In genomic region chr10:71729023-71729649, GRCh38 we compare ENCODE assay signal across 8 cellular contexts. TPM values are rescaled to one million over a fixed set of nuclear protein-coding genes. Genes with fewer than 3 reads are reported as not detected.
DNase-seq lines count a peak whose midpoint lies in the region; ATAC-seq and TF ChIP-seq lines count a peak whose summit lies in the region.

No MANE protein-coding gene starts in this region.

- H3K4me1 Mint-ChIP-seq in Calu3 (ENCODE audit: low read depth, unreplicated experiment), result peaks cover 26% of the 10 kb centered on the region
- H3K4me1 Mint-ChIP-seq in natural killer cell, result peaks cover 60 to 78% of the 10 kb centered on the region in 2 donors

- TF ChIP-seq CTCF in Calu3 (IDR thresholded peaks at IDR 0.05; ENCODE audit: unreplicated experiment), result no peak
- no peak for TF ChIP-seq CTCF in colonic mucosa (IDR thresholded peaks at IDR 0.05)
- TF ChIP-seq CTCF in natural killer cell (IDR thresholded peaks at IDR 0.05), result no peak

- CTCF ChIA-PET in Calu3 (lab: Charles Lee), result interaction anchor here (1.0 to 2.9 kb wide), 5 partner anchors 9 to 44 kb away, joined by 3 to 16 read pairs (median 4); partner anchors contain the start of gene VSIR

- BruUV-seq in Calu3 (replicated peaks; lab: Mats Ljungman, UMichigan), result no TSS peak

- H3K36me3 Mint-ChIP-seq in Calu3 (ENCODE audit: insufficient read depth, unreplicated experiment), result no peaks in the 10 kb centered on the region
- H3K36me3 Mint-ChIP-seq in natural killer cell, result no peaks in the 10 kb centered on the region

- H3K36me3 ChIP-seq in colonic mucosa, result no peaks in the 10 kb centered on the region

- intact Hi-C loops in Calu3 (cut with micrococcal nuclease; ENCODE audit: unreplicated experiment), result loop anchor here (2.0 to 5.0 kb wide), 2 partner anchors 38 to 83 kb away; no protein-coding TSS in a partner anchor
- intact Hi-C loops in colonic mucosa (cut with DNase I), result loop anchor here (5.0 kb wide), 1 partner anchor 43 kb away; the partner anchor contains the start of gene VSIR
- intact Hi-C loops in natural killer cell (cut with micrococcal nuclease), result no loop called here

- H3K9me3 Mint-ChIP-seq in Calu3 (ENCODE audit: low read depth, unreplicated experiment) (no peaks in the 10 kb centered on the region), natural killer cell (no peaks in the 10 kb centered on the region)

- H3K27ac Mint-ChIP-seq in Calu3 (ENCODE audit: unreplicated experiment), result peak overlapping the region; percentile 38
- peak overlapping the region; percentile 70 to 90 for H3K27ac Mint-ChIP-seq in natural killer cell

- H3K9ac ChIP-seq in colonic mucosa (ENCODE audit: low read depth in 2 of 2, low read length in 2 of 2), result peak overlapping the region; percentile 26 to 86

- no peaks in the 10 kb centered on the region for H3K27me3 Mint-ChIP-seq in Calu3 (ENCODE audit: unreplicated experiment)
- no peaks in the 10 kb centered on the region for H3K27me3 Mint-ChIP-seq in natural killer cell (ENCODE audit: low read depth in 2 of 2)

- DNase-seq in Calu3 (peak; percentile 83), NCI-H460 (ENCODE audit: extremely low read depth, low read depth) (peak; percentile 6), colonic mucosa (peak; percentile 93), natural killer cell (no peak), middle frontal gyrus (ENCODE audit: extremely low spot score, low spot score) (no peak)

- ATAC-seq in natural killer cell, result no peak
- ATAC-seq in HG03095 (IDR thresholded peaks at IDR 0.05; ENCODE audit: unreplicated experiment), result no peak
- no peak for ATAC-seq in HG02763 (IDR thresholded peaks at IDR 0.05; ENCODE audit: unreplicated experiment)
- no peak for ATAC-seq in HG03342 (IDR thresholded peaks at IDR 0.05; ENCODE audit: unreplicated experiment)

- peaks cover 31% of the 10 kb centered on the region for H3K4me1 ChIP-seq in colonic mucosa

- H3K27me3 ChIP-seq in colonic mucosa, result no peaks in the 10 kb centered on the region

- H3K9me3 ChIP-seq in colonic mucosa, result no peaks in the 10 kb centered on the region

- H3K27ac ChIP-seq in colonic mucosa, result peak overlapping the region; percentile 84

- no peak overlapping the region for H3K4me3 Mint-ChIP-seq in Calu3 (ENCODE audit: low read depth, unreplicated experiment)
- peak overlapping the region; percentile 21 for H3K4me3 Mint-ChIP-seq in natural killer cell

- H3K4me3 ChIP-seq in colonic mucosa, result no peak overlapping the region

RNA-seq across cellular contexts. Expression of gene C10orf105, which starts 9.6 kb away (rescaled TPM):
- not detected in 2 replicates for total RNA-seq in Calu3 (2022)
- not detected in 2 replicates for total RNA-seq in NCI-H460 (2014; rRNA removed; shearing (Covaris generic))
- polyA plus RNA-seq in NCI-H460 (2014; cell fraction: nucleus; rRNA removed), result not detected in 2 replicates
- under 1 TPM in 1 of 2 donors, not detected in 1; 0.07 TPM for total RNA-seq in colonic mucosa
- under 1 TPM; 0.14 to 0.52 (median 0.40) TPM for total RNA-seq in natural killer cell

RNA-seq across cellular contexts. Expression of gene VSIR, which starts 44.2 kb away (rescaled TPM):
- total RNA-seq in Calu3 (2022) (30.1 and 46.1 TPM in 2 replicates), colonic mucosa (10 to 100 TPM; 41.2 to 42.8 TPM), natural killer cell (100 to 1,000 TPM; 134 to 193 (median 178) TPM)
- total RNA-seq in NCI-H460 (2014; rRNA removed; shearing (Covaris generic)), result 49.4 and 55.4 TPM in 2 replicates
- 11.6 and 24.7 TPM in 2 replicates for polyA plus RNA-seq in NCI-H460 (2014; cell fraction: nucleus; rRNA removed)

Comparison
In these comparisons a context has a peak if more than half of its experiments do, and no peak if none do; other contexts are left out.
1. DNase-seq: peak in Calu3 (single experiment), NCI-H460 (single experiment) and colonic mucosa (single experiment); none in natural killer cell (single experiment) and middle frontal gyrus (single experiment).